In genomic region chr1:23984417-23985186, GRCh38 we compare ENCODE assay signal across 10 cellular contexts. TPM values are rescaled to one million over a fixed set of nuclear protein-coding genes. Genes with fewer than 3 reads are reported as not detected.
DNase-seq lines count a peak whose midpoint lies in the region; ATAC-seq and TF ChIP-seq lines count a peak whose summit lies in the region.
"Had no signal": no experiment of that assay in that cellular context is flagged by ENCODE, and none has a peak within 500 bp of the region (broad histone marks: within the 10 kb centered on the region; RNA-seq: fewer than 3 reads in every experiment).

No MANE protein-coding gene starts in this region.

- peak; percentile 60 for ATAC-seq in RWPE2 (ENCODE audit: low read depth)
- no peak for ATAC-seq in GM18502 (IDR thresholded peaks at IDR 0.05; ENCODE audit: poor library complexity, unreplicated experiment)

- DNase-seq in ELR (ENCODE audit: low read depth), result peak; percentile 32
- DNase-seq in RWPE2 (ENCODE audit: low spot score), result peak; percentile 81
- peak; percentile 52 for DNase-seq in fibroblast of the aortic adventitia (ENCODE audit: low read depth)
- no peak for DNase-seq in sigmoid colon
- no peak for DNase-seq in activated CD4-positive, alpha-beta T cell treated with anti-CD3 and anti-CD28 coated beads, Interleukin-2, amount 50 U/mL, for 48 hours
- DNase-seq in spleen, result no peak
- DNase-seq in activated CD4-positive, alpha-beta T cell treated with anti-CD3 and anti-CD28 coated beads for 4 hours, result no peak
- DNase-seq: activated CD4-positive, CD25-positive, alpha-beta regulatory T cell; KG1 had no signal

- peak in 1 of 4 donors; percentile 44 for TF ChIP-seq EP300 in sigmoid colon (IDR thresholded peaks at IDR 0.05)

- no peaks in the 10 kb centered on the region for H3K9me3 ChIP-seq in RWPE2 (ENCODE audit: severe bottlenecking)
- H3K9me3 ChIP-seq in sigmoid colon, result no peaks in the 10 kb centered on the region
- H3K9me3 ChIP-seq in spleen, result no peaks in the 10 kb centered on the region

- 76 to 87% methylated on average over 5 of the region's 5 CpGs for WGBS in sigmoid colon, 2 donors
- 75 to 88% (median 85%) methylated on average over 5 of the region's 5 CpGs for WGBS in spleen, 5 donors

- H3K27me3 ChIP-seq in RWPE2 (ENCODE audit: insufficient read depth, poor library complexity, severe bottlenecking) (no peaks in the 10 kb centered on the region), sigmoid colon (no peaks in the 10 kb centered on the region), spleen (replicated peaks in 1 of 7) (no peaks in the 10 kb centered on the region)

- H3K4me3 ChIP-seq in RWPE2 (ENCODE audit: severe bottlenecking) (no peak overlapping the region), fibroblast of the aortic adventitia (ENCODE audit: low read depth, low read length) (no peak overlapping the region), sigmoid colon (no peak overlapping the region), spleen (no peak overlapping the region)

- H3K27ac ChIP-seq in RWPE2 (ENCODE audit: poor library complexity, severe bottlenecking), result peak overlapping the region; percentile 96
- peak overlapping the region; percentile 63 to 77 (median 69) for H3K27ac ChIP-seq in sigmoid colon
- H3K27ac ChIP-seq in spleen, result peak overlapping the region in 2 of 8 donors; percentile 28 to 34

- H3K36me3 ChIP-seq in RWPE2 (ENCODE audit: low read depth), result no peaks in the 10 kb centered on the region
- H3K36me3 ChIP-seq in sigmoid colon, result no peaks in the 10 kb centered on the region
- no peaks in the 10 kb centered on the region for H3K36me3 ChIP-seq in spleen

- TF ChIP-seq CTCF in RWPE2 (IDR thresholded peaks at IDR 0.05; ENCODE audit: poor library complexity, severe bottlenecking) (no peak), fibroblast of the aortic adventitia (IDR thresholded peaks at IDR 0.05; ENCODE audit: insufficient read depth, low read length) (no peak), sigmoid colon (IDR thresholded peaks at IDR 0.05) (no peak), spleen (IDR thresholded peaks at IDR 0.05 in 8 of 11, conservative IDR thresholded peaks at IDR 0.05 in 3 of 11) (no peak)

- TF ChIP-seq POLR2A in sigmoid colon (IDR thresholded peaks at IDR 0.05) (no peak), spleen (IDR thresholded peaks at IDR 0.05) (no peak)

- intact Hi-C loops in sigmoid colon (cut with DNase I) (no loop called here), spleen (cut with DNase I; ENCODE audit: low total_unique reads) (no loop called here)

- peaks cover 35% of the 10 kb centered on the region for H3K4me1 ChIP-seq in RWPE2 (ENCODE audit: insufficient read depth, poor library complexity, severe bottlenecking)
- peaks cover 0 to 25% (median 22%) of the 10 kb centered on the region in 4 donors for H3K4me1 ChIP-seq in sigmoid colon
- peaks cover 0 to 24% (median 15%) of the 10 kb centered on the region in 6 donors for H3K4me1 ChIP-seq in spleen

RNA-seq across cellular contexts. Expression of gene SRSF10, which starts 4.5 kb away (rescaled TPM):
- 86.4 and 127 TPM in 2 replicates for total RNA-seq in fibroblast of the aortic adventitia (ENCODE audit: low replicate concordance)
- 100 to 1,000 TPM in 1 of 4 donors, 10 to 100 TPM in 3; 80.6 to 105 (median 93.9) TPM for total RNA-seq in sigmoid colon
- 10 to 100 TPM; 42.6 to 61.5 (median 55.9) TPM for polyA plus RNA-seq in sigmoid colon
- 100 to 1,000 TPM in 4 of 7 donors, 10 to 100 TPM in 3; 89.4 to 146 (median 102) TPM for total RNA-seq in spleen
- polyA plus RNA-seq in spleen, result 10 to 100 TPM; 54.5 to 65.9 (median 64.0) TPM

RNA-seq across cellular contexts. Expression of gene PNRC2, which starts 25.0 kb away (rescaled TPM):
- total RNA-seq in fibroblast of the aortic adventitia (ENCODE audit: low replicate concordance) (133 and 134 TPM in 2 replicates), sigmoid colon (100 to 1,000 TPM; 111 to 198 (median 154) TPM), spleen (100 to 1,000 TPM in 6 of 7 donors, 10 to 100 TPM in 1; 87.3 to 127 (median 120) TPM)
- polyA plus RNA-seq in sigmoid colon (100 to 1,000 TPM; 104 to 223 (median 162) TPM), spleen (100 to 1,000 TPM in 2 of 3 donors, 10 to 100 TPM in 1; 83.0 to 114 (median 111) TPM)

Comparison
In these comparisons a context has a peak if more than half of its experiments do, and no peak if none do; other contexts are left out.
1. DNase-seq: peak in ELR (single experiment), RWPE2 (single experiment) and fibroblast of the aortic adventitia (single experiment); none in sigmoid colon (single experiment), activated CD4-positive, alpha-beta T cell treated with anti-CD3 and anti-CD28 coated beads, Interleukin-2, amount 50 U/mL, for 48 hours (0 of 2), spleen (single experiment) and activated CD4-positive, alpha-beta T cell treated with anti-CD3 and anti-CD28 coated beads for 4 hours (0 of 2).